ENCODE assay signal across 16 cellular contexts in the genomic region with DNA sequence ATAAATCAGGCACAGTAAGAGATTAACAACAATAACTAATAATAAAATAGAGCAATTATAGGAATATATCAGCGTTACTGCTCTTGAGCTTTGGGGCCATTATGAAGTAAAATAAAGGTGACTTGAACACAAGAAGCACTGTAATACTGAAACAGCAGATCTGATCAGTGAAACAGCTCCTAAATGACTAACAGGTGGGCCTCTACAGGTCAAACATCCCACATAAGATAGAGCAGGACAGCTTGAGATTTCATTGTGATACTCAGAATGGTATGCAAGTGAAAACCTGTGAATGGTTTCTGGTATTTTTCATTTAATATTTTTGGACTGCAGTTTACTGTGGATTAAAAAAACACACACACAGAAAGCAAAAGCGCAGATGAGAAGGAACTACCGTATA. TPM values are rescaled to one million over a fixed set of nuclear protein-coding genes. Genes with fewer than 3 reads are reported as not detected.
DNase-seq lines count a peak whose midpoint lies in the region; ATAC-seq and TF ChIP-seq lines count a peak whose summit lies in the region.
"Had no signal": no experiment of that assay in that cellular context is flagged by ENCODE, and none has a peak within 500 bp of the region (broad histone marks: within the 10 kb centered on the region; RNA-seq: fewer than 3 reads in every experiment).

No MANE protein-coding gene starts in this region.

- in situ Hi-C loops in GM13976 (cut with MboI; ENCODE audit: low sequenced_read_pairs, unreplicated experiment) = no loop called here

- peak; percentile 81 for ATAC-seq in GM19035 (IDR thresholded peaks at IDR 0.05; ENCODE audit: unreplicated experiment)
- ATAC-seq in HG02623 (IDR thresholded peaks at IDR 0.05; ENCODE audit: unreplicated experiment) = peak; percentile 79
- peak; percentile 95 for ATAC-seq in HG03442 (IDR thresholded peaks at IDR 0.05; ENCODE audit: unreplicated experiment)
- no peak for ATAC-seq in left ventricle myocardium superior
- ATAC-seq: right lobe of liver had no signal

- intact Hi-C loops in left ventricle myocardium superior (cut with micrococcal nuclease) = no loop called here

- DNase-seq in GM13976 (ENCODE audit: low spot score) (peak; percentile 24), left ventricle myocardium superior (no peak), DMS79 (lab: John Stamatoyannopoulos, UW) (no peak), NCI-H82 (lab: John Stamatoyannopoulos, UW) (no peak)
- no peak for DNase-seq in activated effector memory CD4-positive, alpha-beta T cell treated with Interleukin-2 at 50 U/mL for 16 hours
- DNase-seq: activated B cell treated with CpG ODN at 0.5 μM for 24 hours; central memory CD4-positive, alpha-beta T cell; endodermal cell; GF-D8; NCI-H1105; NCI-H2171; right lobe of liver; stimulated activated CD4-positive, alpha-beta T cell treated with anti-CD3 and anti-CD28 coated beads, Interleukin-1b, Interleukin-23, amount 100 ng/mL, for 48 hours had no signal

- TF ChIP-seq CTCF in GM13976 (IDR thresholded peaks at IDR 0.05; ENCODE audit: borderline replicate concordance, control extremely low read depth, extremely low read depth, insufficient read depth, missing control alignments) = no peak

RNA-seq across cellular contexts. Expression of gene MAP3K1, which starts 24.0 kb away (rescaled TPM):
- total RNA-seq in left ventricle myocardium superior = 6.5 TPM
